In genomic region chr17:64385187-64386083, GRCh38 we compare ENCODE assay signal across 10 cellular contexts. TPM values are rescaled to one million over a fixed set of nuclear protein-coding genes. Genes with fewer than 3 reads are reported as not detected.
DNase-seq lines count a peak whose midpoint lies in the region; ATAC-seq and TF ChIP-seq lines count a peak whose summit lies in the region.
"Had no signal": no experiment of that assay in that cellular context is flagged by ENCODE, and none has a peak within 500 bp of the region (broad histone marks: within the 10 kb centered on the region; RNA-seq: fewer than 3 reads in every experiment).

No MANE protein-coding gene starts in this region.

- H3K36me3 Mint-ChIP-seq in activated CD8-positive, alpha-beta T cell treated with anti-CD3 and anti-CD28 coated beads, Interleukin-2, amount 10 ng/mL, durations not matched to agents 7 days and 5 days (ENCODE audit: low read depth) = peaks cover 81% of the 10 kb centered on the region

- H3K4me3 ChIP-seq in fibroblast of the aortic adventitia (ENCODE audit: low read depth, low read length) (no peak overlapping the region), skeletal muscle cell (ENCODE audit: low read depth, low read length) (no peak overlapping the region)

- ATAC-seq in activated CD8-positive, alpha-beta T cell treated with anti-CD3 and anti-CD28 coated beads, Interleukin-2, amount 10 ng/mL, durations not matched to agents 7 days and 5 days = peak; percentile 79
- ATAC-seq in GM18870 (IDR thresholded peaks at IDR 0.05; ENCODE audit: unreplicated experiment) = no peak

- POLR2A ChIA-PET in activated CD8-positive, alpha-beta T cell treated with anti-CD3 and anti-CD28 coated beads, Interleukin-2, amount 10 ng/mL, durations not matched to agents 7 days and 5 days (lab: Charles Lee) = interaction anchor here (0.9 kb wide), 1 partner anchor 14 kb away, joined by 3 read pairs; no protein-coding TSS in a partner anchor

- peak; percentile 70 for DNase-seq in activated CD4-positive, alpha-beta T cell treated with anti-CD3 and anti-CD28 coated beads for 48 hours
- no peak for DNase-seq in activated CD4-positive, alpha-beta T cell treated with anti-CD3 and anti-CD28 coated beads for 4 hours
- peak; percentile 76 for DNase-seq in activated CD8-positive, alpha-beta T cell treated with anti-CD3 and anti-CD28 coated beads, Interleukin-2, amount 10 ng/mL, durations not matched to agents 7 days and 5 days
- DNase-seq in fibroblast of the aortic adventitia (ENCODE audit: low read depth) (peak; percentile 80), skeletal muscle cell (ENCODE audit: low read depth) (peak; percentile 72), NCI-H1105 treated with DMSO at 0.1 percent for 48 hours (lab: John Stamatoyannopoulos, UW) (no peak), NCI-H510A treated with DMSO at 0.1 percent for 48 hours (lab: John Stamatoyannopoulos, UW) (no peak)
- DNase-seq: activated B cell treated with CpG ODN at 0.5 μM for 24 hours, DND-41 had no signal

- no peaks in the 10 kb centered on the region for H3K27me3 Mint-ChIP-seq in activated CD8-positive, alpha-beta T cell treated with anti-CD3 and anti-CD28 coated beads, Interleukin-2, amount 10 ng/mL, durations not matched to agents 7 days and 5 days (ENCODE audit: low read depth)
- H3K27me3 Mint-ChIP-seq: activated B cell treated with CpG ODN at 0.5 μM for 24 hours had no signal

- peak overlapping the region; percentile 70 for H3K27ac Mint-ChIP-seq in activated CD8-positive, alpha-beta T cell treated with anti-CD3 and anti-CD28 coated beads, Interleukin-2, amount 10 ng/mL, durations not matched to agents 7 days and 5 days
- H3K27ac Mint-ChIP-seq: activated B cell treated with CpG ODN at 0.5 μM for 24 hours had no signal

- peak overlapping the region; percentile 50 for H3K4me3 Mint-ChIP-seq in activated CD8-positive, alpha-beta T cell treated with anti-CD3 and anti-CD28 coated beads, Interleukin-2, amount 10 ng/mL, durations not matched to agents 7 days and 5 days
- H3K4me3 Mint-ChIP-seq: activated B cell treated with CpG ODN at 0.5 μM for 24 hours had no signal

- H3K4me1 Mint-ChIP-seq in activated CD8-positive, alpha-beta T cell treated with anti-CD3 and anti-CD28 coated beads, Interleukin-2, amount 10 ng/mL, durations not matched to agents 7 days and 5 days (ENCODE audit: low read depth) = peaks cover 73% of the 10 kb centered on the region

- TF ChIP-seq CTCF in fibroblast of the aortic adventitia (IDR thresholded peaks at IDR 0.05; ENCODE audit: insufficient read depth, low read length) = no peak

- CTCF ChIA-PET in activated CD8-positive, alpha-beta T cell treated with anti-CD3 and anti-CD28 coated beads, Interleukin-2, amount 10 ng/mL, durations not matched to agents 7 days and 5 days (lab: Charles Lee) = interaction anchor here (0.9 to 1.9 kb wide), 6 partner anchors 10 to 106 kb away, joined by 3 to 8 read pairs (median 4); no protein-coding TSS in a partner anchor

- H3K9me3 Mint-ChIP-seq in activated CD8-positive, alpha-beta T cell treated with anti-CD3 and anti-CD28 coated beads, Interleukin-2, amount 10 ng/mL, durations not matched to agents 7 days and 5 days (ENCODE audit: insufficient read depth) = no peaks in the 10 kb centered on the region
- H3K9me3 Mint-ChIP-seq: activated B cell treated with CpG ODN at 0.5 μM for 24 hours had no signal

RNA-seq across cellular contexts. Expression of gene PECAM1, which starts 5.2 kb away (rescaled TPM):
- total RNA-seq in activated CD8-positive, alpha-beta T cell treated with anti-CD3 and anti-CD28 coated beads, Interleukin-2, amount 10 ng/mL, durations not matched to agents 7 days and 5 days = 100 to 1,000 TPM; 188 to 197 TPM
- total RNA-seq in fibroblast of the aortic adventitia (ENCODE audit: low replicate concordance) = 1.2 and 7.4 TPM in 2 replicates

Comparison
In these comparisons a context has a peak if more than half of its experiments do, and no peak if none do; other contexts are left out.
1. DNase-seq: peak in activated CD4-positive, alpha-beta T cell treated with anti-CD3 and anti-CD28 coated beads for 48 hours (single experiment), activated CD8-positive, alpha-beta T cell treated with anti-CD3 and anti-CD28 coated beads, Interleukin-2, amount 10 ng/mL, durations not matched to agents 7 days and 5 days (single experiment), fibroblast of the aortic adventitia (single experiment) and skeletal muscle cell (single experiment); none in activated CD4-positive, alpha-beta T cell treated with anti-CD3 and anti-CD28 coated beads for 4 hours (0 of 2), NCI-H1105 treated with DMSO at 0.1 percent for 48 hours (single experiment) and NCI-H510A treated with DMSO at 0.1 percent for 48 hours (single experiment).
2. RNA of gene PECAM1, which starts 5.2 kb away (total RNA-seq): 188 to 197 TPM in activated CD8-positive, alpha-beta T cell treated with anti-CD3 and anti-CD28 coated beads, Interleukin-2, amount 10 ng/mL, durations not matched to agents 7 days and 5 days; 1.2 to 7.4 TPM in fibroblast of the aortic adventitia; every median in the first group is over 10 times any median in the second.